8 cellular contexts compared by ENCODE assay signal in genomic region chr12:49187184-49187583, GRCh38. TPM values are rescaled to one million over a fixed set of nuclear protein-coding genes. Genes with fewer than 3 reads are reported as not detected.
DNase-seq lines count a peak whose midpoint lies in the region; ATAC-seq and TF ChIP-seq lines count a peak whose summit lies in the region.

No MANE protein-coding gene starts in this region.

- H3K27me3 ChIP-seq in iPS-18a (ENCODE audit: control insufficient read depth, insufficient read depth, low read length) = no peaks in the 10 kb centered on the region
- peaks cover 7 to 8% (median 7%) of the 10 kb centered on the region in 3 donors for H3K27me3 ChIP-seq in gastrocnemius medialis

- in situ Hi-C loops in gastrocnemius medialis (cut with MboI; ENCODE audit: low sequenced_read_pairs in 4 of 4) = no loop called here

- no peaks in the 10 kb centered on the region for H3K9me3 ChIP-seq in iPS-18a (ENCODE audit: control insufficient read depth, low read depth, low read length)
- H3K9me3 ChIP-seq in gastrocnemius medialis = no peaks in the 10 kb centered on the region

- intact Hi-C loops in gastrocnemius medialis (cut with DNase I; ENCODE audit: low total_unique reads) = no loop called here

- H3K9ac ChIP-seq in iPS-18a (ENCODE audit: low read length) = peak overlapping the region; percentile 96

- H3K4me3 ChIP-seq in iPS-18a (ENCODE audit: low read length) (peak overlapping the region; percentile 96), gastrocnemius medialis (peak overlapping the region; percentile 67 to 93 (median 78))

- no peak for TF ChIP-seq CTCF in gastrocnemius medialis (IDR thresholded peaks at IDR 0.05 in 4 of 5, conservative IDR thresholded peaks at IDR 0.05 in 1 of 5)

- DNase-seq in DMS 273 treated with DMSO at 0.1 percent for 48 hours (lab: John Stamatoyannopoulos, UW) (peak; percentile 49), NCI-H2081 treated with DMSO at 0.1 percent for 48 hours (lab: John Stamatoyannopoulos, UW) (peak; percentile 41), astrocyte of the hippocampus (ENCODE audit: low read depth, low spot score) (peak; percentile 75), gastrocnemius medialis (peak in 1 of 2 donors; percentile 7), amniotic stem cell (lab: John Stamatoyannopoulos, UW) (no peak)

- H3K27ac ChIP-seq in iPS-18a (ENCODE audit: low read length) (no peak overlapping the region), gastrocnemius medialis (peak overlapping the region in 2 of 4 donors; percentile 82 to 86)

- ATAC-seq in gastrocnemius medialis (no peak), GM18511 (IDR thresholded peaks at IDR 0.05; ENCODE audit: unreplicated experiment) (no peak), GM21515 (IDR thresholded peaks at IDR 0.05; ENCODE audit: unreplicated experiment) (no peak)

- H3K4me1 ChIP-seq in iPS-18a (ENCODE audit: control insufficient read depth, low read depth, low read length) (peaks cover 4% of the 10 kb centered on the region), gastrocnemius medialis (peaks cover 8 to 14% of the 10 kb centered on the region in 2 donors)

- no peak for TF ChIP-seq POLR2A in gastrocnemius medialis (IDR thresholded peaks at IDR 0.05)

- peaks cover 12% of the 10 kb centered on the region for H3K36me3 ChIP-seq in iPS-18a (ENCODE audit: control insufficient read depth, low read depth, low read length)
- peaks cover 0 to 11% of the 10 kb centered on the region in 2 donors for H3K36me3 ChIP-seq in gastrocnemius medialis

RNA-seq across cellular contexts. Expression of gene TUBA1A, which starts 1.7 kb away (rescaled TPM):
- 10 to 100 TPM; 14.7 to 68.0 (median 25.1) TPM for total RNA-seq in gastrocnemius medialis

RNA-seq across cellular contexts. Expression of gene TUBA1B, which starts 56.0 kb away (rescaled TPM):
- 1,000 to 10,000 TPM in 1 of 4 donors, 100 to 1,000 TPM in 3; 124 to 1,632 (median 402) TPM for total RNA-seq in gastrocnemius medialis
